8 cellular contexts compared by ENCODE assay signal in genomic region chr19:38317104-38317612, GRCh38. TPM values are rescaled to one million over a fixed set of nuclear protein-coding genes. Genes with fewer than 3 reads are reported as not detected.
DNase-seq lines count a peak whose midpoint lies in the region; ATAC-seq, FAIRE-seq and TF ChIP-seq lines count a peak whose summit lies in the region.

No MANE protein-coding gene starts in this region.

- WGBS in heart right ventricle, 2 donors = 52 to 65% methylated on average over 11 of the region's 11 CpGs

- in situ Hi-C loops in GM13976 (cut with MboI; ENCODE audit: low sequenced_read_pairs, unreplicated experiment) = no loop called here

- H3K36me3 ChIP-seq in heart right ventricle (no peaks in the 10 kb centered on the region), endothelial cell of umbilical vein (ENCODE audit: control insufficient read depth in 2 of 2, extremely low read depth in 1 of 2, insufficient read depth in 2 of 2, low read length in 2 of 2) (no peaks in the 10 kb centered on the region)

- H4K20me1 ChIP-seq in endothelial cell of umbilical vein (replicated peaks; ENCODE audit: control insufficient read depth, extremely low read depth, insufficient read depth, low read length) = no peaks in the 10 kb centered on the region

- BruUV-seq in endothelial cell of umbilical vein (replicated peaks; lab: Mats Ljungman, UMichigan) = no TSS peak

- POLR2A ChIA-PET in endothelial cell of umbilical vein (lab: Charles Lee) = no interaction called here

- TF ChIP-seq CTCF in heart right ventricle (IDR thresholded peaks at IDR 0.05) (no peak), endothelial cell of umbilical vein (IDR thresholded peaks at IDR 0.05; ENCODE audit: extremely low read depth in 1 of 2, insufficient read depth in 1 of 2, low read depth in 1 of 2, low read length in 2 of 2) (no peak), GM13976 (IDR thresholded peaks at IDR 0.05; ENCODE audit: borderline replicate concordance, control extremely low read depth, extremely low read depth, insufficient read depth, missing control alignments) (no peak)

- no peak for DNase-seq in heart right ventricle
- DNase-seq in left ventricle myocardium superior = no peak
- peak; percentile 76 for DNase-seq in UCSD-AML1 (lab: John Stamatoyannopoulos, UW; ENCODE audit: unreplicated experiment)
- DNase-seq in endothelial cell of umbilical vein (ENCODE audit: low read depth, low spot score) = peak; percentile 66
- DNase-seq in substantia nigra (lab: John Stamatoyannopoulos, UW) = peak in 12 of 49 donors; percentile 3 to 41 (median 16)
- no peak for DNase-seq in putamen (ENCODE audit: low spot score)
- DNase-seq in GM13976 (ENCODE audit: low spot score) = no peak

- ATAC-seq in heart right ventricle (no peak), left ventricle myocardium superior (no peak), HG03097 (IDR thresholded peaks at IDR 0.05; ENCODE audit: low FRiP score, unreplicated experiment) (no peak)

- H3K9me1 ChIP-seq in endothelial cell of umbilical vein (replicated peaks; ENCODE audit: control insufficient read depth, extremely low read depth, insufficient read depth, low read length) = no peaks in the 10 kb centered on the region

- intact Hi-C loops in heart right ventricle (cut with DNase I) = loop anchor here in 6 of 10 donors (5.0 kb wide), 5 partner anchors 35 to 65 kb away; partner anchors contain the start of gene PPP1R14A (in 1 of the 6)
- intact Hi-C loops in left ventricle myocardium superior (cut with micrococcal nuclease) = no loop called here
- intact Hi-C loops in endothelial cell of umbilical vein (cut with micrococcal nuclease) = loop anchor here (2.0 to 5.0 kb wide), 2 partner anchors 52 to 420 kb away; partner anchors contain the start of gene SPINT2

- dilution Hi-C loops in endothelial cell of umbilical vein (cut with MboI; ENCODE audit: extremely low pct_ligation_motif_present, low sequenced_read_pairs) = no loop called here

- peak; percentile 30 for TF ChIP-seq POLR2A in endothelial cell of umbilical vein (IDR thresholded peaks at IDR 0.05; ENCODE audit: low read depth, low read length)

- H3K4me3 ChIP-seq in heart right ventricle (peak overlapping the region in 4 of 10 donors; percentile 74 to 84 (median 76)), endothelial cell of umbilical vein (replicated peaks in 1 of 3; ENCODE audit: insufficient read depth in 1 of 3, low read depth in 1 of 3, low read length in 3 of 3) (no peak overlapping the region)

- H2AFZ ChIP-seq in endothelial cell of umbilical vein (ENCODE audit: low read depth, low read length) = peak overlapping the region; percentile 47

- FAIRE-seq in endothelial cell of umbilical vein (lab: Jason Lieb, UNC) = peak; percentile 84

- peak overlapping the region in 7 of 10 donors; percentile 76 to 92 (median 84) for H3K27ac ChIP-seq in heart right ventricle
- H3K27ac ChIP-seq in endothelial cell of umbilical vein (ENCODE audit: insufficient read depth, low read depth, low read length) = no peak overlapping the region
- peak overlapping the region; percentile 23 for H3K27ac ChIP-seq in substantia nigra (ENCODE audit: low read depth, low read length, poor library complexity, severe bottlenecking)

- H3K9ac ChIP-seq in endothelial cell of umbilical vein (replicated peaks; ENCODE audit: extremely low read depth, insufficient read depth, low read length) = no peak overlapping the region

- H3K9me3 ChIP-seq in heart right ventricle (no peaks in the 10 kb centered on the region), endothelial cell of umbilical vein (replicated peaks; ENCODE audit: control insufficient read depth, insufficient read depth, low read length) (no peaks in the 10 kb centered on the region)

- peak overlapping the region; percentile 14 for H3K4me2 ChIP-seq in endothelial cell of umbilical vein (ENCODE audit: insufficient read depth, low read length)

- H3K79me2 ChIP-seq in endothelial cell of umbilical vein (ENCODE audit: control insufficient read depth, insufficient read depth, low read length) = peaks cover 12% of the 10 kb centered on the region

- H3K4me1 ChIP-seq in heart right ventricle (peaks cover 10 to 85% (median 61%) of the 10 kb centered on the region in 9 donors), endothelial cell of umbilical vein (ENCODE audit: control insufficient read depth, extremely low read depth, insufficient read depth, low read length) (peaks cover 39% of the 10 kb centered on the region)

- H3K27me3 ChIP-seq in heart right ventricle (no peaks in the 10 kb centered on the region), endothelial cell of umbilical vein (ENCODE audit: control insufficient read depth in 2 of 2, insufficient read depth in 2 of 2, low read length in 2 of 2) (no peaks in the 10 kb centered on the region)

- CTCF ChIA-PET in endothelial cell of umbilical vein (lab: Charles Lee) = no interaction called here

TF ChIP-seq in endothelial cell of umbilical vein, 7 proteins besides CTCF, POLR2A, EP300 and RAD21 (continues in another document):
- TF ChIP-seq EZH2 (IDR thresholded peaks at IDR 0.05; ENCODE audit: borderline replicate concordance, low read depth, low read length, severe bottlenecking) (no peak), GATA2 (IDR thresholded peaks at IDR 0.05; ENCODE audit: insufficient read depth, insufficient read length, low read depth, low read length) (peak; percentile 86), POLR2AphosphoS5 (IDR thresholded peaks at IDR 0.05; ENCODE audit: insufficient read depth, low read depth, low read length) (peak; percentile 39)

RNA-seq across cellular contexts. Expression of gene YIF1B, which starts 1.4 kb away (rescaled TPM):
- 10 to 100 TPM; 24.3 to 42.9 (median 30.2) TPM for total RNA-seq in heart right ventricle
- polyA plus RNA-seq in heart right ventricle = 100 to 1,000 TPM in 1 of 2 donors, 10 to 100 TPM in 1; 47.2 to 115 TPM
- 33.8 TPM for total RNA-seq in left ventricle myocardium superior
- total RNA-seq in endothelial cell of umbilical vein = 80.9 and 85.8 TPM in 2 replicates
- 249 and 345 TPM in 2 replicates for polyA plus RNA-seq in endothelial cell of umbilical vein
- 122 and 145 TPM in 2 replicates for polyA plus RNA-seq in endothelial cell of umbilical vein (2011; cell fraction: cytosol; rRNA removed)
- polyA plus RNA-seq in endothelial cell of umbilical vein (2011; cell fraction: nucleus; rRNA removed) = 62.4 and 64.9 TPM in 2 replicates
- 68.0 and 84.8 TPM in 2 replicates for polyA plus RNA-seq in endothelial cell of umbilical vein (2012)
- polyA minus RNA-seq in endothelial cell of umbilical vein = 64.2 and 72.1 TPM in 2 replicates
- 40.5 TPM for polyA minus RNA-seq in endothelial cell of umbilical vein (2011; cell fraction: cytosol; rRNA and poly(A)+ RNA removed)
- polyA minus RNA-seq in endothelial cell of umbilical vein (2011; cell fraction: nucleus; rRNA and poly(A)+ RNA removed) = 9.9 and 12.1 TPM in 2 replicates

RNA-seq across cellular contexts. Expression of gene KCNK6, which starts 2.5 kb away (rescaled TPM):
- total RNA-seq in heart right ventricle (10 to 100 TPM in 6 of 10 donors, 1 to 10 TPM in 4; 4.5 to 31.6 (median 13.7) TPM), left ventricle myocardium superior (5.5 TPM), endothelial cell of umbilical vein (8.0 and 11.3 TPM in 2 replicates)
- polyA plus RNA-seq in heart right ventricle (1 to 10 TPM; 5.1 to 8.0 TPM), endothelial cell of umbilical vein (7.4 and 7.7 TPM in 2 replicates)
- polyA plus RNA-seq in endothelial cell of umbilical vein (2011; cell fraction: cytosol; rRNA removed) = 5.3 and 6.1 TPM in 2 replicates
- 4.0 and 4.5 TPM in 2 replicates for polyA plus RNA-seq in endothelial cell of umbilical vein (2011; cell fraction: nucleus; rRNA removed)
- polyA plus RNA-seq in endothelial cell of umbilical vein (2012) = 3.3 and 4.0 TPM in 2 replicates
- polyA minus RNA-seq in endothelial cell of umbilical vein = 9.5 and 9.9 TPM in 2 replicates
- polyA minus RNA-seq in endothelial cell of umbilical vein (2011; cell fraction: cytosol; rRNA and poly(A)+ RNA removed) = not detected
- polyA minus RNA-seq in endothelial cell of umbilical vein (2011; cell fraction: nucleus; rRNA and poly(A)+ RNA removed) = 1.9 and 3.0 TPM in 2 replicates

RNA-seq across cellular contexts. Expression of gene C19orf33, which starts 13.1 kb away (rescaled TPM):
- total RNA-seq in heart right ventricle = 10 to 100 TPM in 1 of 10 donors, 1 to 10 TPM in 7, not detected in 2; 2.2 to 37.9 (median 3.7) TPM
- 100 to 1,000 TPM in 1 of 2 donors, 10 to 100 TPM in 1; 24.9 to 133 TPM for polyA plus RNA-seq in heart right ventricle
- 1.5 TPM for total RNA-seq in left ventricle myocardium superior
- 4.3 and 18.9 TPM in 2 replicates for total RNA-seq in endothelial cell of umbilical vein
- 34.1 and 54.0 TPM in 2 replicates for polyA plus RNA-seq in endothelial cell of umbilical vein
- 17.2 and 25.8 TPM in 2 replicates for polyA plus RNA-seq in endothelial cell of umbilical vein (2011; cell fraction: cytosol; rRNA removed)
- polyA plus RNA-seq in endothelial cell of umbilical vein (2011; cell fraction: nucleus; rRNA removed) = 4.3 and 6.0 TPM in 2 replicates
- 22.5 and 28.9 TPM in 2 replicates for polyA plus RNA-seq in endothelial cell of umbilical vein (2012)
- 3.1 and 3.6 TPM in 2 replicates for polyA minus RNA-seq in endothelial cell of umbilical vein
- 38.8 TPM for polyA minus RNA-seq in endothelial cell of umbilical vein (2011; cell fraction: cytosol; rRNA and poly(A)+ RNA removed)
- 2.6 TPM in 1 of 2 replicates, not detected in the other for polyA minus RNA-seq in endothelial cell of umbilical vein (2011; cell fraction: nucleus; rRNA and poly(A)+ RNA removed)

RNA-seq across cellular contexts. Expression of gene CATSPERG, which starts 18.5 kb away (rescaled TPM):
- total RNA-seq in heart right ventricle = 1 to 10 TPM in 5 of 10 donors, under 1 TPM in 5; 0.74 to 4.9 (median 1.1) TPM
- polyA plus RNA-seq in heart right ventricle = 1 to 10 TPM; 1.1 to 2.5 TPM
- total RNA-seq in left ventricle myocardium superior = 1.2 TPM
- 2.2 and 4.2 TPM in 2 replicates for total RNA-seq in endothelial cell of umbilical vein
- polyA plus RNA-seq in endothelial cell of umbilical vein = 0.77 and 0.81 TPM in 2 replicates
- polyA plus RNA-seq in endothelial cell of umbilical vein (2011; cell fraction: cytosol; rRNA removed) = 0.42 and 0.44 TPM in 2 replicates
- 2.0 and 2.3 TPM in 2 replicates for polyA plus RNA-seq in endothelial cell of umbilical vein (2011; cell fraction: nucleus; rRNA removed)
- 0.60 and 0.64 TPM in 2 replicates for polyA plus RNA-seq in endothelial cell of umbilical vein (2012)
- polyA minus RNA-seq in endothelial cell of umbilical vein = 2.7 and 3.5 TPM in 2 replicates
- polyA minus RNA-seq in endothelial cell of umbilical vein (2011; cell fraction: cytosol; rRNA and poly(A)+ RNA removed) = not detected
- polyA minus RNA-seq in endothelial cell of umbilical vein (2011; cell fraction: nucleus; rRNA and poly(A)+ RNA removed) = 2.6 and 3.1 TPM in 2 replicates

RNA-seq across cellular contexts. Expression of gene SPINT2, which starts 52.8 kb away (rescaled TPM):
- 10 to 100 TPM in 7 of 10 donors, 1 to 10 TPM in 3; 4.5 to 29.2 (median 12.7) TPM for total RNA-seq in heart right ventricle
- 10 to 100 TPM in 1 of 2 donors, 1 to 10 TPM in 1; 3.4 to 12.7 TPM for polyA plus RNA-seq in heart right ventricle
- total RNA-seq in left ventricle myocardium superior = 9.9 TPM
- 20.1 and 46.6 TPM in 2 replicates for total RNA-seq in endothelial cell of umbilical vein
- polyA plus RNA-seq in endothelial cell of umbilical vein = 23.9 and 28.9 TPM in 2 replicates
- polyA plus RNA-seq in endothelial cell of umbilical vein (2011; cell fraction: cytosol; rRNA removed) = 14.4 and 20.2 TPM in 2 replicates
- polyA plus RNA-seq in endothelial cell of umbilical vein (2011; cell fraction: nucleus; rRNA removed) = 6.2 and 9.5 TPM in 2 replicates
- polyA plus RNA-seq in endothelial cell of umbilical vein (2012) = 1.2 and 2.5 TPM in 2 replicates
- 9.6 and 13.0 TPM in 2 replicates for polyA minus RNA-seq in endothelial cell of umbilical vein
- polyA minus RNA-seq in endothelial cell of umbilical vein (2011; cell fraction: cytosol; rRNA and poly(A)+ RNA removed) = 4.6 TPM
- polyA minus RNA-seq in endothelial cell of umbilical vein (2011; cell fraction: nucleus; rRNA and poly(A)+ RNA removed) = 1.3 and 2.5 TPM in 2 replicates

Comparison
In these comparisons a context has a peak if more than half of its experiments do, and no peak if none do; other contexts are left out.
1. DNase-seq: peak in UCSD-AML1 (single experiment) and endothelial cell of umbilical vein (single experiment); none in heart right ventricle (0 of 2), left ventricle myocardium superior (single experiment), putamen (single experiment) and GM13976 (single experiment).